37 cellular contexts compared by ENCODE assay signal in genomic region chr15:68425428-68426060, GRCh38. TPM values are rescaled to one million over a fixed set of nuclear protein-coding genes. Genes with fewer than 3 reads are reported as not detected.
A peak's percentile ranks its signal among the peaks of the same experiment; 100 is the strongest.
DNase-seq lines count a peak whose midpoint lies in the region; ATAC-seq, FAIRE-seq and TF ChIP-seq lines count a peak whose summit lies in the region.
"Had no signal": no experiment of that assay in that cellular context is flagged by ENCODE, and none has a peak within 500 bp of the region (broad histone marks: within the 10 kb centered on the region; RNA-seq: fewer than 3 reads in every experiment).

No MANE protein-coding gene starts in this region.

- H3K4ac ChIP-seq in neuronal stem cell (ENCODE audit: low read length) (no peak overlapping the region), H9 (ENCODE audit: low read depth, low read length) (no peak overlapping the region)

- no peak overlapping the region for H3K9ac ChIP-seq in astrocyte (ENCODE audit: low read length)
- no peak overlapping the region for H3K9ac ChIP-seq in neuronal stem cell (ENCODE audit: low read depth, low read length, poor library complexity)
- no peak overlapping the region for H3K9ac ChIP-seq in H9 (ENCODE audit: extremely low read depth, insufficient read length, low read length)

- H3K4me2 ChIP-seq in astrocyte (ENCODE audit: low read length) (no peak overlapping the region), neuronal stem cell (ENCODE audit: insufficient read depth, low read length, poor library complexity, severe bottlenecking) (no peak overlapping the region), H9 (ENCODE audit: insufficient read depth, insufficient read length, low read length) (no peak overlapping the region)

- H2BK5ac ChIP-seq in neuronal stem cell (ENCODE audit: low read length) (no peak overlapping the region), H9 (ENCODE audit: insufficient read length, low read length) (no peak overlapping the region)

- no peak overlapping the region for H3K18ac ChIP-seq in neuronal stem cell (ENCODE audit: low read length)
- no peak overlapping the region for H3K18ac ChIP-seq in H9 (ENCODE audit: insufficient read length, low read depth, low read length)

- H3K27me3 Mint-ChIP-seq in astrocyte (ENCODE audit: low read depth, unreplicated experiment) (no peaks in the 10 kb centered on the region), H9 (ENCODE audit: low read depth) (peaks cover 52% of the 10 kb centered on the region)

- H4K5ac ChIP-seq in H9 (ENCODE audit: insufficient read length, low read depth, low read length) = no peak overlapping the region

- peak; percentile 92 for DNase-seq in AG08395 (ENCODE audit: low spot score)
- DNase-seq in GM04504 (ENCODE audit: low read depth) = peak; percentile 75
- no peak for DNase-seq in astrocyte (ENCODE audit: low read depth)
- no peak for DNase-seq in neuronal stem cell (ENCODE audit: low spot score)
- no peak for DNase-seq in H9
- no peak for DNase-seq in T1000 (lab: John Stamatoyannopoulos, UW)
- DNase-seq: 8988T; activated CD4-positive, alpha-beta T cell treated with anti-CD3 and anti-CD28 coated beads for 48 hours; activated CD8-positive, alpha-beta memory T cell treated with anti-CD3 and anti-CD28 coated beads for 24 hours; activated effector memory CD4-positive, alpha-beta T cell treated with Interleukin-2 at 50 U/mL for 16 hours; activated T-cell treated with anti-CD3 and anti-CD28 coated beads for 4 hours; anterior cingulate cortex; CD4-positive, alpha-beta memory T cell; colonic mucosa; effector memory CD8-positive, alpha-beta T cell; heart right ventricle; Karpas-422; kidney glomerular epithelial cell; naive thymus-derived CD4-positive, alpha-beta T cell; NCI-H1417 treated with DMSO at 0.1 percent for 48 hours; NCI-H2029 treated with DMSO at 0.1 percent for 48 hours; NCI-H2227 treated with DMSO at 0.1 percent for 48 hours; NCI-H69; psoas muscle; SJCRH30; stimulated activated CD4-positive, alpha-beta T cell treated with anti-CD3 and anti-CD28 coated beads, Interleukin-15, amount 100 ng/mL, for 24 hours; substantia nigra; T-helper 9 cell had no signal

- TF ChIP-seq CTCF in astrocyte (IDR thresholded peaks at IDR 0.05; ENCODE audit: insufficient read depth, low read depth, low read length) (no peak), H9 (conservative IDR thresholded peaks at IDR 0.05) (no peak)

- no peak for FAIRE-seq in astrocyte (lab: Jason Lieb, UNC)
- FAIRE-seq: frontal cortex, GM12891 had no signal

- H3K27ac ChIP-seq in astrocyte (ENCODE audit: low read depth, low read length) = peak overlapping the region; percentile 40
- H3K27ac ChIP-seq in neuronal stem cell (replicated peaks; ENCODE audit: low read length) = no peak overlapping the region
- no peak overlapping the region for H3K27ac ChIP-seq in H9 (ENCODE audit: insufficient read length, low read depth, low read length)
- H3K27ac ChIP-seq: colonic mucosa, heart right ventricle, psoas muscle, SJCRH30 had no signal

- H3K79me2 ChIP-seq in astrocyte (ENCODE audit: insufficient read depth, low read length) (peaks cover 94% of the 10 kb centered on the region), H9 (ENCODE audit: insufficient read depth, low read length) (no peaks in the 10 kb centered on the region)

- no peak overlapping the region for H2BK12ac ChIP-seq in neuronal stem cell (ENCODE audit: low read length)
- no peak overlapping the region for H2BK12ac ChIP-seq in H9 (ENCODE audit: insufficient read length, low read depth, low read length)

- ATAC-seq in GM18907 (IDR thresholded peaks at IDR 0.05; ENCODE audit: unreplicated experiment) (no peak), HG02642 (IDR thresholded peaks at IDR 0.05; ENCODE audit: poor library complexity, unreplicated experiment) (no peak)
- ATAC-seq: effector memory CD8-positive, alpha-beta T cell; HCT116; heart right ventricle; naive thymus-derived CD4-positive, alpha-beta T cell; Panc1; psoas muscle; stimulated activated effector memory CD8-positive, alpha-beta T cell treated with anti-CD3 and anti-CD28 coated beads, Interleukin-12 subunit alpha, Interleukin-12 subunit beta, amount 100 ng/mL, for 72 hours had no signal

- H3K36me3 Mint-ChIP-seq in astrocyte (ENCODE audit: low read depth, unreplicated experiment) (peaks cover 45% of the 10 kb centered on the region), H9 (ENCODE audit: insufficient read depth in 1 of 3, low read depth in 3 of 3) (no peaks in the 10 kb centered on the region)
- H3K36me3 Mint-ChIP-seq: activated naive CD8-positive, alpha-beta T cell; CD4-positive, alpha-beta memory T cell; naive thymus-derived CD4-positive, alpha-beta T cell; stimulated activated effector memory CD8-positive, alpha-beta T cell treated with anti-CD3 and anti-CD28 coated beads, Interleukin-12 subunit alpha, Interleukin-12 subunit beta, amount 100 ng/mL, for 72 hours; type B pancreatic cell had no signal

- H4K8ac ChIP-seq in neuronal stem cell (ENCODE audit: low read depth, low read length) = no peak overlapping the region
- H4K8ac ChIP-seq in H9 (replicated peaks; ENCODE audit: insufficient read length, low read depth, low read length) = no peak overlapping the region

- no peak overlapping the region for H2BK120ac ChIP-seq in neuronal stem cell (ENCODE audit: low read depth, low read length)
- H2BK120ac ChIP-seq in H9 (ENCODE audit: low read depth, low read length, poor library complexity, severe bottlenecking) = no peak overlapping the region

- peak overlapping the region; percentile 92 for H3K27ac Mint-ChIP-seq in astrocyte (ENCODE audit: unreplicated experiment)
- H3K27ac Mint-ChIP-seq in H9 = no peak overlapping the region
- H3K27ac Mint-ChIP-seq: activated naive CD8-positive, alpha-beta T cell; CD4-positive, alpha-beta memory T cell; effector memory CD8-positive, alpha-beta T cell; naive thymus-derived CD4-positive, alpha-beta T cell; stimulated activated effector memory CD8-positive, alpha-beta T cell treated with anti-CD3 and anti-CD28 coated beads, Interleukin-12 subunit alpha, Interleukin-12 subunit beta, amount 100 ng/mL, for 72 hours; type B pancreatic cell had no signal

- no peak overlapping the region for H3T11ph ChIP-seq in H9 (ENCODE audit: low read length)

- H4K20me1 ChIP-seq in astrocyte (ENCODE audit: insufficient read depth, low read length) (peaks cover 95% of the 10 kb centered on the region), H9 (ENCODE audit: control insufficient read depth, insufficient read depth, insufficient read length) (no peaks in the 10 kb centered on the region)

- H3K4me3 ChIP-seq in astrocyte (ENCODE audit: insufficient read depth, low read depth, low read length) (no peak overlapping the region), neuronal stem cell (ENCODE audit: low read length in 2 of 2) (no peak overlapping the region)
- H3K4me3 ChIP-seq: colonic mucosa, heart right ventricle, psoas muscle, SJCRH30 had no signal

- H3K36me3 ChIP-seq in astrocyte (ENCODE audit: insufficient read depth, low read length) (no peaks in the 10 kb centered on the region), neuronal stem cell (replicated peaks in 1 of 2; ENCODE audit: control insufficient read depth in 2 of 2, insufficient read depth in 2 of 2, low read length in 2 of 2) (no peaks in the 10 kb centered on the region)
- H3K36me3 ChIP-seq: colonic mucosa, heart right ventricle, SJCRH30 had no signal

- H3K56ac ChIP-seq in H9 (ENCODE audit: insufficient read length, low read depth, low read length) = no peak overlapping the region

- H3K9me3 ChIP-seq in astrocyte (ENCODE audit: insufficient read depth, low read depth, low read length) (no peaks in the 10 kb centered on the region), neuronal stem cell (replicated peaks in 1 of 2; ENCODE audit: control insufficient read depth in 2 of 2, insufficient read depth in 1 of 2, low read depth in 1 of 2, low read length in 2 of 2) (no peaks in the 10 kb centered on the region), H9 (ENCODE audit: control insufficient read depth, low read depth, low read length) (no peaks in the 10 kb centered on the region)
- H3K9me3 ChIP-seq: colonic mucosa, heart right ventricle, psoas muscle, SJCRH30 had no signal

- H2AFZ ChIP-seq in astrocyte (ENCODE audit: low read depth, low read length) = no peak overlapping the region
- H2AFZ ChIP-seq in neuronal stem cell (ENCODE audit: low read length) = no peak overlapping the region
- no peak overlapping the region for H2AFZ ChIP-seq in H9 (ENCODE audit: low read length)

- H3K27me3 ChIP-seq in astrocyte (ENCODE audit: insufficient read depth, low read length) (no peaks in the 10 kb centered on the region), neuronal stem cell (ENCODE audit: control insufficient read depth in 3 of 3, insufficient read depth in 3 of 3, low read depth in 1 of 3, low read length in 3 of 3) (peaks cover 2 to 55% (median 15%) of the 10 kb centered on the region in 3 experiments), H9 (ENCODE audit: insufficient read depth, low read length) (peaks cover 11% of the 10 kb centered on the region; the same call in 1 of the 2 replicates)
- H3K27me3 ChIP-seq: colonic mucosa, SJCRH30 had no signal

- H3K4me1 Mint-ChIP-seq in astrocyte (ENCODE audit: low read depth, unreplicated experiment) (peaks cover 88% of the 10 kb centered on the region), H9 (peaks cover 8 to 17% of the 10 kb centered on the region in 2 experiments)
- H3K4me1 Mint-ChIP-seq: CD4-positive, alpha-beta memory T cell; naive thymus-derived CD4-positive, alpha-beta T cell; stimulated activated effector memory CD8-positive, alpha-beta T cell treated with anti-CD3 and anti-CD28 coated beads, Interleukin-12 subunit alpha, Interleukin-12 subunit beta, amount 100 ng/mL, for 72 hours had no signal

- no peak overlapping the region for H3K23ac ChIP-seq in neuronal stem cell (ENCODE audit: low read depth, low read length, poor library complexity)
- H3K23ac ChIP-seq in H9 (ENCODE audit: insufficient read length, low read depth, low read length) = no peak overlapping the region

- H3K4me3 Mint-ChIP-seq in astrocyte (ENCODE audit: unreplicated experiment) (no peak overlapping the region), H9 (no peak overlapping the region)
- H3K4me3 Mint-ChIP-seq: activated naive CD8-positive, alpha-beta T cell; CD4-positive, alpha-beta memory T cell; effector memory CD8-positive, alpha-beta T cell; naive thymus-derived CD4-positive, alpha-beta T cell; stimulated activated effector memory CD8-positive, alpha-beta T cell treated with anti-CD3 and anti-CD28 coated beads, Interleukin-12 subunit alpha, Interleukin-12 subunit beta, amount 100 ng/mL, for 72 hours; type B pancreatic cell had no signal

- peaks cover 61% of the 10 kb centered on the region for H3K4me1 ChIP-seq in astrocyte (ENCODE audit: insufficient read depth, low read length)
- peaks cover 0 to 12% of the 10 kb centered on the region in 2 donors for H3K4me1 ChIP-seq in neuronal stem cell (ENCODE audit: control insufficient read depth in 2 of 2, insufficient read depth in 1 of 2, low read depth in 1 of 2, low read length in 2 of 2)
- peaks cover 2% of the 10 kb centered on the region; the same call in 1 of the 2 replicates for H3K4me1 ChIP-seq in H9 (ENCODE audit: insufficient read depth, low read length)
- H3K4me1 ChIP-seq: colonic mucosa, psoas muscle, SJCRH30 had no signal

- H4K91ac ChIP-seq in neuronal stem cell (ENCODE audit: low read depth, low read length, poor library complexity) = no peak overlapping the region
- H4K91ac ChIP-seq in H9 (ENCODE audit: insufficient read length, low read depth, low read length) = no peak overlapping the region

- WGBS in neuronal stem cell (ENCODE audit: extremely low coverage in 2 of 2, insufficient read length in 2 of 2, insufficient replicate concordance in 1 of 2), 2 donors = no CpG with 5 or more reads among the region's 9 CpGs
- no CpG with 5 or more reads among the region's 9 CpGs for WGBS in H9 (ENCODE audit: extremely low coverage, insufficient read length, low lambda C conversion rate)

- H3K14ac ChIP-seq in neuronal stem cell (ENCODE audit: low read length) (no peak overlapping the region), H9 (ENCODE audit: insufficient read depth, low read length) (no peak overlapping the region)

- no peaks in the 10 kb centered on the region for H3K23me2 ChIP-seq in H9 (ENCODE audit: insufficient read length, low read depth, low read length, poor library complexity, severe bottlenecking)

- H2BK15ac ChIP-seq in neuronal stem cell (ENCODE audit: low read length) (no peak overlapping the region), H9 (ENCODE audit: low read depth, low read length) (no peak overlapping the region)

- H2AK5ac ChIP-seq in neuronal stem cell (ENCODE audit: low read depth, low read length) = peak overlapping the region; percentile 18
- H2AK5ac ChIP-seq in H9 (ENCODE audit: insufficient read length, low read length) = no peak overlapping the region

- H2BK20ac ChIP-seq in H9 (ENCODE audit: low read depth, low read length, poor library complexity, severe bottlenecking) = no peak overlapping the region

- H3K79me1 ChIP-seq in neuronal stem cell (ENCODE audit: low read depth, low read length) = no peaks in the 10 kb centered on the region
- no peaks in the 10 kb centered on the region for H3K79me1 ChIP-seq in H9 (ENCODE audit: insufficient read depth, low read depth, low read length, poor library complexity, severe bottlenecking)

- H3K9me3 Mint-ChIP-seq in astrocyte (ENCODE audit: unreplicated experiment) (peaks cover 2% of the 10 kb centered on the region), H9 (no peaks in the 10 kb centered on the region)
- H3K9me3 Mint-ChIP-seq: effector memory CD8-positive, alpha-beta T cell; naive thymus-derived CD4-positive, alpha-beta T cell; stimulated activated effector memory CD8-positive, alpha-beta T cell treated with anti-CD3 and anti-CD28 coated beads, Interleukin-12 subunit alpha, Interleukin-12 subunit beta, amount 100 ng/mL, for 72 hours; type B pancreatic cell had no signal

RNA-seq across cellular contexts. Expression of gene ITGA11, which starts 6.4 kb away (rescaled TPM):
- total RNA-seq in astrocyte = 193 and 369 TPM in 2 replicates
- 0.06 TPM for polyA plus RNA-seq in neuronal stem cell (2013, experiment 1 of 2)
- polyA plus RNA-seq in neuronal stem cell (2013, experiment 2 of 2) = 0.10 TPM
- total RNA-seq in H9 (2021) = 0.07 TPM in 1 of 2 replicates, not detected in the other
- total RNA-seq: CD4-positive, alpha-beta memory T cell; SJCRH30 had no signal
- polyA plus RNA-seq: CD4-positive, alpha-beta memory T cell had no signal

Comparison
In these comparisons a context has a peak if more than half of its experiments do, and no peak if none do; other contexts are left out.
1. DNase-seq: peak in AG08395 (single experiment) and GM04504 (single experiment); none in astrocyte (single experiment), neuronal stem cell (single experiment), H9 (single experiment) and T1000 (single experiment).
2. RNA of gene ITGA11, which starts 6.4 kb away (total RNA-seq): 193 to 369 TPM in astrocyte; 0.07 TPM in H9; every median in the first group is over 100 times any median in the second.